ENCODE assay signal across 8 cellular contexts in genomic region chr3:194003128-194004057, GRCh38.
DNase-seq lines count a peak whose midpoint lies in the region; ATAC-seq, FAIRE-seq and TF ChIP-seq lines count a peak whose summit lies in the region.

No MANE protein-coding gene starts in this region.

- no peaks in the 10 kb centered on the region for H3K9me3 Mint-ChIP-seq in neural crest cell

- H3K4me1 ChIP-seq in gastroesophageal sphincter, result peaks cover 0 to 41% (median 21%) of the 10 kb centered on the region in 3 donors

- H3K4me3 Mint-ChIP-seq in neural crest cell, result peak overlapping the region; percentile 80

- FAIRE-seq in GM18507 (lab: Jason Lieb, UNC), result peak; percentile 38

- POLR2A ChIA-PET in AG04450 (lab: Yijun Ruan, JAX), result interaction anchor here (0.6 to 1.8 kb wide), 3 partner anchors 68 to 155 kb away, joined by 3 to 9 read pairs (median 3); no protein-coding TSS in a partner anchor

- CTCF ChIA-PET in AG04450 (lab: Charles Lee), result interaction anchor here (1.1 to 2.4 kb wide), 3 partner anchors 34 to 340 kb away, joined by 3 to 17 read pairs (median 4); no protein-coding TSS in a partner anchor

- H3K4me1 Mint-ChIP-seq in neural crest cell, result peaks cover 53% of the 10 kb centered on the region

- peaks cover 27% of the 10 kb centered on the region for H3K27me3 ChIP-seq in AG04450 (ENCODE audit: control insufficient read depth, insufficient read depth, low read length)
- no peaks in the 10 kb centered on the region for H3K27me3 ChIP-seq in gastroesophageal sphincter

- TF ChIP-seq POLR2A in gastroesophageal sphincter (IDR thresholded peaks at IDR 0.05), result peak in 1 of 2 donors; percentile 11

- WGBS in gastroesophageal sphincter (ENCODE audit: low coverage in 1 of 2), 2 donors, result 3 to 27% methylated on average over 9 to 13 of the region's 57 CpGs

- TF ChIP-seq CTCF in AG04450 (IDR thresholded peaks at IDR 0.05; ENCODE audit: low read depth, low read length), result no peak
- TF ChIP-seq CTCF in gastroesophageal sphincter (IDR thresholded peaks at IDR 0.05), result no peak
- no peak for TF ChIP-seq CTCF in neural crest cell (conservative IDR thresholded peaks at IDR 0.05)

- peak overlapping the region; percentile 88 for H3K27ac Mint-ChIP-seq in neural crest cell (ENCODE audit: unreplicated experiment)

- H3K27ac ChIP-seq in AG04450 (ENCODE audit: low read depth, low read length) (peak overlapping the region; percentile 11), gastroesophageal sphincter (peak overlapping the region in 3 of 4 donors; percentile 82 to 87 (median 84))

- ATAC-seq in HG03025 (IDR thresholded peaks at IDR 0.05; ENCODE audit: low FRiP score, unreplicated experiment) (peak; percentile 62), gastroesophageal sphincter (peak; percentile 91)

- peak overlapping the region; percentile 47 for H3K4me3 ChIP-seq in AG04450 (ENCODE audit: low read depth, low read length)
- H3K4me3 ChIP-seq in gastroesophageal sphincter, result peak overlapping the region; percentile 4 to 55

- H3K9me3 ChIP-seq in AG04450 (ENCODE audit: control insufficient read depth, insufficient read depth, low read length), result no peaks in the 10 kb centered on the region
- H3K9me3 ChIP-seq in gastroesophageal sphincter, result no peaks in the 10 kb centered on the region

- H3K36me3 Mint-ChIP-seq in neural crest cell (ENCODE audit: low read depth), result no peaks in the 10 kb centered on the region

- H3K27me3 Mint-ChIP-seq in neural crest cell (ENCODE audit: low read depth), result peaks cover 31% of the 10 kb centered on the region

- no peaks in the 10 kb centered on the region for H3K36me3 ChIP-seq in gastroesophageal sphincter

- DNase-seq in AG04450 (ENCODE audit: low read depth, low spot score) (peak; percentile 47), GM18507 (ENCODE audit: extremely low spot score, insufficient read length, low read depth) (peak; percentile 47), NCI-H524 (lab: John Stamatoyannopoulos, UW) (peak; percentile 46 to 67), neural crest cell (ENCODE audit: low read depth, low spot score) (peak; percentile 54), ureter (ENCODE audit: low spot score) (peak; percentile 93)
- peak; percentile 46 to 60 for DNase-seq in activated T-cell treated with anti-CD3 and anti-CD28 coated beads, Interleukin-2, amount 50 U/mL, for 48 hours

- TF ChIP-seq EP300 in gastroesophageal sphincter (IDR thresholded peaks at IDR 0.05), result peak; percentile 33

Comparison
In these comparisons a context has a peak if more than half of its experiments do, and no peak if none do; other contexts are left out.
1. Peak in every context shown above with its lines: DNase-seq, ATAC-seq, H3K4me3 ChIP-seq and H3K27ac ChIP-seq.